1 cellular context compared by ENCODE assay signal in genomic region chr2:64767670-64768425, GRCh38.
A peak's percentile ranks its signal among the peaks of the same experiment; 100 is the strongest.
TF ChIP-seq lines count a peak whose summit lies in the region.

No MANE protein-coding gene starts in this region.

TF ChIP-seq in HepG2, 621 proteins besides CTCF, POLR2A, EP300 and RAD21 (continued from another document and continues in another):
- TF ChIP-seq MYPOP (CRISPR knock-in tag; IDR thresholded peaks at IDR 0.05) (peak; percentile 54; the same call in 1 of the 2 replicates), ZKSCAN5 (CRISPR knock-in tag; IDR thresholded peaks at IDR 0.05) (no peak), RXRA (CRISPR knock-in tag; IDR thresholded peaks at IDR 0.05) (no peak), ZFP36L2 (CRISPR knock-in tag; IDR thresholded peaks at IDR 0.05) (no peak), ZSCAN30 (CRISPR knock-in tag; IDR thresholded peaks at IDR 0.05) (no peak), SALL2 (CRISPR knock-in tag; IDR thresholded peaks at IDR 0.05) (0 out of 2 replicates have a peak, but pooled peaks have one; percentile 40), FOXO4 (CRISPR knock-in tag; conservative IDR thresholded peaks at IDR 0.05) (no peak), ONECUT2 (CRISPR knock-in tag; IDR thresholded peaks at IDR 0.05) (no peak), BCLAF1 (IDR thresholded peaks at IDR 0.05) (no peak), NRL (CRISPR knock-in tag; IDR thresholded peaks at IDR 0.05; ENCODE audit: borderline replicate concordance) (no peak), ZNF282 (IDR thresholded peaks at IDR 0.05; ENCODE audit: partially characterized antibody) (no peak), NR2F2 (IDR thresholded peaks at IDR 0.05; ENCODE audit: borderline replicate concordance, low read depth) (no peak), MAX (IDR thresholded peaks at IDR 0.05) (no peak; the same call in 1 of the 2 replicates), YEATS2 (CRISPR knock-in tag; IDR thresholded peaks at IDR 0.05; ENCODE audit: borderline replicate concordance) (no peak), ATF3 (CRISPR knock-in tag; IDR thresholded peaks at IDR 0.05) (0 out of 2 replicates have a peak, but pooled peaks have one; percentile 40), KDM2A (CRISPR knock-in tag; IDR thresholded peaks at IDR 0.05; ENCODE audit: borderline replicate concordance, low read depth) (peak; percentile 75), CEBPB (IDR thresholded peaks at IDR 0.05; ENCODE audit: borderline replicate concordance, low read depth, low read length) (no peak), ATF5 (CRISPR knock-in tag; IDR thresholded peaks at IDR 0.05; ENCODE audit: low read depth) (no peak), ELF3 (CRISPR knock-in tag; IDR thresholded peaks at IDR 0.05) (0 out of 2 replicates have a peak, but pooled peaks have one; percentile 9), ZKSCAN8 (CRISPR knock-in tag; IDR thresholded peaks at IDR 0.05; ENCODE audit: borderline replicate concordance) (no peak), GMEB1 (CRISPR knock-in tag; IDR thresholded peaks at IDR 0.05; ENCODE audit: borderline replicate concordance) (no peak; the same call in 1 of the 2 replicates), BRCA1 (CRISPR knock-in tag; IDR thresholded peaks at IDR 0.05) (no peak), KLF16 (CRISPR knock-in tag; IDR thresholded peaks at IDR 0.05) (no peak), ZNF609 (CRISPR knock-in tag; IDR thresholded peaks at IDR 0.05; ENCODE audit: borderline replicate concordance) (peak; percentile 50; the same call in 1 of the 2 replicates), HCFC1 (IDR thresholded peaks at IDR 0.05; ENCODE audit: low read depth, low read length) (no peak), NR0B2 (CRISPR knock-in tag; IDR thresholded peaks at IDR 0.05) (no peak), ZNF564 (CRISPR knock-in tag; IDR thresholded peaks at IDR 0.05) (no peak), ARID4A (CRISPR knock-in tag; IDR thresholded peaks at IDR 0.05; ENCODE audit: borderline replicate concordance) (peak; percentile 52; the same call in 1 of the 2 replicates), ZNF850 (CRISPR knock-in tag; conservative IDR thresholded peaks at IDR 0.05) (no peak), PAWR (CRISPR knock-in tag; IDR thresholded peaks at IDR 0.05; ENCODE audit: borderline replicate concordance) (no peak), PHF21A (CRISPR knock-in tag; IDR thresholded peaks at IDR 0.05) (peak; percentile 49), ZNF460 (CRISPR knock-in tag; IDR thresholded peaks at IDR 0.05; ENCODE audit: borderline replicate concordance) (no peak), HHEX (CRISPR knock-in tag; IDR thresholded peaks at IDR 0.05) (no peak), ZNF670 (CRISPR knock-in tag; IDR thresholded peaks at IDR 0.05; ENCODE audit: borderline replicate concordance) (no peak), KDM6A (CRISPR knock-in tag; IDR thresholded peaks at IDR 0.05; ENCODE audit: low read depth) (no peak), ZNF34 (CRISPR knock-in tag; IDR thresholded peaks at IDR 0.05; ENCODE audit: borderline replicate concordance) (0 out of 2 replicates have a peak, but pooled peaks have one; percentile 73), TCF12 (IDR thresholded peaks at IDR 0.05) (no peak), TCF12 (CRISPR knock-in tag; IDR thresholded peaks at IDR 0.05) (no peak), MIER3 (CRISPR knock-in tag; IDR thresholded peaks at IDR 0.05; ENCODE audit: borderline replicate concordance) (no peak)
